Comparison of ENCODE assay signal across 12 cellular contexts in genomic region chr12:65925626-65926025, GRCh38.
DNase-seq lines count a peak whose midpoint lies in the region; ATAC-seq and TF ChIP-seq lines count a peak whose summit lies in the region.
"Had no signal": no experiment of that assay in that cellular context is flagged by ENCODE, and none has a peak within 500 bp of the region (broad histone marks: within the 10 kb centered on the region; RNA-seq: fewer than 3 reads in every experiment).

No MANE protein-coding gene starts in this region.

- DNase-seq in Caco-2: no peak
- no peak for DNase-seq in nephron progenitor cell
- no peak for DNase-seq in epidermal melanocyte (ENCODE audit: insufficient read length, low spot score)
- DNase-seq in DMS53 treated with DMSO at 0.1 percent for 48 hours (lab: John Stamatoyannopoulos, UW; ENCODE audit: unreplicated experiment): no peak
- DNase-seq in DMS153 treated with DMSO at 0.1 percent for 48 hours (lab: John Stamatoyannopoulos, UW; ENCODE audit: unreplicated experiment): no peak
- DNase-seq: CD4-positive, alpha-beta memory T cell; GOT3 had no signal

- H3K27me3 Mint-ChIP-seq in Caco-2 (ENCODE audit: insufficient read depth, unreplicated experiment): no peaks in the 10 kb centered on the region
- H3K27me3 Mint-ChIP-seq in nephron progenitor cell (ENCODE audit: low read depth, poor library complexity): no peaks in the 10 kb centered on the region

- no peaks in the 10 kb centered on the region for H3F3A ChIP-seq in Loucy (ENCODE audit: low read depth)

- H3K36me3 Mint-ChIP-seq in Caco-2 (ENCODE audit: insufficient read depth, unreplicated experiment) (peaks cover 8% of the 10 kb centered on the region), nephron progenitor cell (ENCODE audit: low read depth) (peaks cover 2% of the 10 kb centered on the region)
- H3K36me3 Mint-ChIP-seq: activated naive CD8-positive, alpha-beta T cell; CD4-positive, alpha-beta memory T cell had no signal

- no peak overlapping the region for H3K4me3 ChIP-seq in Caco-2 (ENCODE audit: low read depth, low read length)
- H3K4me3 ChIP-seq in Loucy (ENCODE audit: low read length, poor library complexity, severe bottlenecking): peak overlapping the region; percentile 37
- H3K4me3 ChIP-seq in duodenal mucosa (ENCODE audit: low read depth in 1 of 2, low read length in 2 of 2): peak overlapping the region; percentile 40 to 54
- H3K4me3 ChIP-seq: thoracic aorta had no signal

- H3K27me3 ChIP-seq in Caco-2 (replicated peaks; ENCODE audit: control insufficient read depth, insufficient read depth, low read length) (no peaks in the 10 kb centered on the region), Loucy (ENCODE audit: insufficient read depth, low read length, poor library complexity, severe bottlenecking) (no peaks in the 10 kb centered on the region), duodenal mucosa (ENCODE audit: control insufficient read depth in 1 of 2, insufficient read depth in 2 of 2, low read length in 2 of 2) (no peaks in the 10 kb centered on the region)

- H3K4me2 ChIP-seq in Loucy (ENCODE audit: low read depth, low read length, poor library complexity, severe bottlenecking): peak overlapping the region; percentile 60

- CTCF ChIA-PET in Caco-2 (lab: Charles Lee): interaction anchor here (0.5 kb wide), 1 partner anchor 162 kb away, joined by 10 read pairs; no protein-coding TSS in a partner anchor

- H3K9me2 ChIP-seq in Loucy (replicated peaks; ENCODE audit: low read depth, low read length): no peaks in the 10 kb centered on the region

- H3K27ac Mint-ChIP-seq in Caco-2 (ENCODE audit: unreplicated experiment): peak overlapping the region; percentile 49
- H3K27ac Mint-ChIP-seq in nephron progenitor cell: peak overlapping the region; percentile 99
- H3K27ac Mint-ChIP-seq: activated naive CD8-positive, alpha-beta T cell; CD4-positive, alpha-beta memory T cell had no signal

- POLR2A ChIA-PET in Caco-2 (lab: Charles Lee): interaction anchor here (0.6 kb wide), 1 partner anchor 220 kb away, joined by 3 read pairs; no protein-coding TSS in a partner anchor

- no peaks in the 10 kb centered on the region for H4K20me1 ChIP-seq in Loucy (ENCODE audit: insufficient read depth, low read length, poor library complexity, severe bottlenecking)

- intact Hi-C loops in Caco-2 (cut with micrococcal nuclease; ENCODE audit: unreplicated experiment): loop anchor here (2.0 kb wide), 1 partner anchor 29 kb away; no protein-coding TSS in a partner anchor

- BruUV-seq in Caco-2 (replicated peaks; lab: Mats Ljungman, UMichigan): no TSS peak

- H3K4me3 Mint-ChIP-seq in Caco-2 (ENCODE audit: unreplicated experiment) (peak overlapping the region; percentile 64), nephron progenitor cell (peak overlapping the region; percentile 69)
- H3K4me3 Mint-ChIP-seq: activated naive CD8-positive, alpha-beta T cell; CD4-positive, alpha-beta memory T cell had no signal

- H3K9me3 ChIP-seq in Caco-2: no peaks in the 10 kb centered on the region
- H3K9me3 ChIP-seq in Loucy (ENCODE audit: insufficient read depth, low read depth, low read length): no peaks in the 10 kb centered on the region
- H3K9me3 ChIP-seq in duodenal mucosa (ENCODE audit: control insufficient read depth in 1 of 2, low read length in 2 of 2): no peaks in the 10 kb centered on the region
- H3K9me3 ChIP-seq: thoracic aorta had no signal

- H3K4me1 ChIP-seq in Caco-2 (peaks cover 43% of the 10 kb centered on the region), Loucy (ENCODE audit: insufficient read depth, low read length, poor library complexity, severe bottlenecking) (peaks cover 33% of the 10 kb centered on the region), duodenal mucosa (ENCODE audit: control insufficient read depth in 1 of 2, insufficient read depth in 2 of 2, low read length in 2 of 2) (peaks cover 23 to 38% of the 10 kb centered on the region in 2 donors)

- peak overlapping the region; percentile 47 for H2AFZ ChIP-seq in Loucy (ENCODE audit: low read length)

- no peaks in the 10 kb centered on the region for H3K36me3 ChIP-seq in Caco-2 (ENCODE audit: control insufficient read depth, insufficient read depth, low read length)
- no peaks in the 10 kb centered on the region for H3K36me3 ChIP-seq in Loucy (ENCODE audit: insufficient read depth, low read length)
- no peaks in the 10 kb centered on the region for H3K36me3 ChIP-seq in duodenal mucosa (ENCODE audit: control insufficient read depth in 1 of 2, insufficient read depth in 2 of 2, low read length in 2 of 2)
- H3K36me3 ChIP-seq: thoracic aorta had no signal

- peaks cover 36% of the 10 kb centered on the region for H3K4me1 Mint-ChIP-seq in Caco-2 (ENCODE audit: low read depth, unreplicated experiment)
- H3K4me1 Mint-ChIP-seq in nephron progenitor cell: peaks cover 82% of the 10 kb centered on the region

- H3K9ac ChIP-seq in Loucy (ENCODE audit: low read depth, low read length, poor library complexity, severe bottlenecking) (peak overlapping the region; percentile 46), duodenal mucosa (ENCODE audit: low read depth in 1 of 2, low read length in 2 of 2) (no peak overlapping the region)

- no peak overlapping the region for H3K27ac ChIP-seq in duodenal mucosa (ENCODE audit: low read depth, low read length)
- H3K27ac ChIP-seq: thoracic aorta had no signal

- no peak for TF ChIP-seq CTCF in Caco-2 (IDR thresholded peaks at IDR 0.05; ENCODE audit: insufficient read depth in 1 of 2, low read depth in 1 of 2, low read length in 1 of 2, severe bottlenecking in 1 of 2, unreplicated experiment in 1 of 2)
- no peak for TF ChIP-seq CTCF in Loucy (conservative IDR thresholded peaks at IDR 0.05; ENCODE audit: low read length)
- TF ChIP-seq CTCF in nephron progenitor cell (IDR thresholded peaks at IDR 0.05): no peak

- ATAC-seq in GM19452 (IDR thresholded peaks at IDR 0.05; ENCODE audit: unreplicated experiment): no peak

- H3K9me3 Mint-ChIP-seq in Caco-2 (ENCODE audit: unreplicated experiment) (no peaks in the 10 kb centered on the region), nephron progenitor cell (peaks cover 5% of the 10 kb centered on the region)
- H3K9me3 Mint-ChIP-seq: CD4-positive, alpha-beta memory T cell had no signal

- no peaks in the 10 kb centered on the region for H3K79me2 ChIP-seq in Loucy (ENCODE audit: insufficient read depth, low read length)
